9 cellular contexts compared by ENCODE assay signal in the genomic region with DNA sequence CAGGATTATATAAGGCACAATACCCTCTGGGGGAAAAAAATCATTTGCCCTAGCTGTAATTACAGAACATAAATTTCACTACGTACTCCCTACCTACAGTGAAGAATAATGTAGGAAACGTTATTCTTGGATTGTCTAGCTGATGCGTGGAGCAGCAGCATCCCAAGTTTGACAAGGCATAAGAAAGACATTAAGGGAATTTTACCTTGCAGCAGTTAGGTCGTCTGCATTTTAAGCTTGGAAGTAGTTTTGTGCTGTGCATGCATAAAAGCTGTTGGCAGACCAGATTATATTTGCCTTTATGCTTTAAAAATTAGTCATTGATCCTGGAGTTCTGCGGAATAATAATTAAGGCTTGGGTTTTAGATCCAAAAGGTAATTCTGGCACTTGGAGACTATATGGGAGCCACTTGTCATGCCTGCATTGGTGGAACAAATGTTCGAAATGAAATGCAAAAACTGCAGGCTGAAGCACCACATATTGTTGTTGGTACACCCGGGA.
A peak's percentile ranks its signal among the peaks of the same experiment; 100 is the strongest.
DNase-seq lines count a peak whose midpoint lies in the region; TF ChIP-seq lines count a peak whose summit lies in the region.
"Had no signal": no experiment of that assay in that cellular context is flagged by ENCODE, and none has a peak within 500 bp of the region (broad histone marks: within the 10 kb centered on the region; RNA-seq: fewer than 3 reads in every experiment).

No MANE protein-coding gene starts in this region.

- DNase-seq in cardiac fibroblast (ENCODE audit: low read depth in 2 of 2): no peak
- DNase-seq in cortex of kidney (lab: John Stamatoyannopoulos, UW): no peak
- DNase-seq in NCI-H1417 (lab: John Stamatoyannopoulos, UW): no peak
- no peak for DNase-seq in islet precursor cell
- no peak for DNase-seq in SKM-1 (lab: John Stamatoyannopoulos, UW; ENCODE audit: unreplicated experiment)
- DNase-seq: NCI-H187 had no signal

- H3K9me3 ChIP-seq in HUES48 (ENCODE audit: control insufficient read depth, insufficient read depth, low read length) (no peaks in the 10 kb centered on the region; the same call in 1 of the 2 replicates), muscle layer of colon (ENCODE audit: low read length) (no peaks in the 10 kb centered on the region)

- no peaks in the 10 kb centered on the region for H3K27me3 ChIP-seq in ACC112 (ENCODE audit: insufficient read depth, low read length)
- H3K27me3 ChIP-seq in HUES48 (ENCODE audit: control insufficient read depth, insufficient read depth, low read length): no peaks in the 10 kb centered on the region
- H3K27me3 ChIP-seq in muscle layer of colon (ENCODE audit: control insufficient read depth in 1 of 2, insufficient read depth in 2 of 2, low read length in 2 of 2): no peaks in the 10 kb centered on the region

- H3K4me1 ChIP-seq in ACC112 (ENCODE audit: control insufficient read depth, insufficient read depth, low read length, unreplicated experiment) (peaks cover 26% of the 10 kb centered on the region), HUES48 (ENCODE audit: control insufficient read depth, insufficient read depth, low read length) (peaks cover 16% of the 10 kb centered on the region; the same call in 1 of the 2 replicates), muscle layer of colon (ENCODE audit: insufficient read depth, low read length) (peaks cover 43% of the 10 kb centered on the region)

- TF ChIP-seq CTCF in cardiac fibroblast (IDR thresholded peaks at IDR 0.05; ENCODE audit: low read depth, low read length): no peak

- H3K36me3 ChIP-seq in ACC112 (ENCODE audit: insufficient read depth, low read length): peaks cover 62% of the 10 kb centered on the region
- H3K36me3 ChIP-seq in HUES48 (ENCODE audit: control insufficient read depth, insufficient read depth, low read length): peaks cover 69% of the 10 kb centered on the region
- H3K36me3 ChIP-seq in muscle layer of colon (ENCODE audit: insufficient read depth, low read length): peaks cover 63% of the 10 kb centered on the region

- H3K79me2 ChIP-seq in ACC112 (ENCODE audit: control insufficient read depth, insufficient read depth, low read length, unreplicated experiment): peaks cover 67% of the 10 kb centered on the region

- H2AFZ ChIP-seq in ACC112 (ENCODE audit: low read length, unreplicated experiment): no peak overlapping the region

- H3K9ac ChIP-seq in HUES48 (ENCODE audit: low read depth, low read length) (peak overlapping the region; percentile 99), muscle layer of colon (ENCODE audit: low read length) (peak overlapping the region; percentile 97)

- H3K27ac ChIP-seq in ACC112 (ENCODE audit: low read depth, low read length) (peak overlapping the region; percentile 92), HUES48 (ENCODE audit: low read depth, low read length) (peak overlapping the region; percentile 99), muscle layer of colon (ENCODE audit: low read depth, low read length) (no peak overlapping the region)

- peak overlapping the region; percentile 97 for H3K4me3 ChIP-seq in ACC112 (ENCODE audit: low read depth, low read length)
- H3K4me3 ChIP-seq in HUES48 (ENCODE audit: low read depth, low read length): peak overlapping the region; percentile 90
- peak overlapping the region; percentile 69 to 93 for H3K4me3 ChIP-seq in cardiac fibroblast (replicated peaks in 1 of 2; ENCODE audit: low read depth in 2 of 2, low read length in 2 of 2)
- H3K4me3 ChIP-seq in muscle layer of colon (ENCODE audit: low read depth in 1 of 2, low read length in 2 of 2): peak overlapping the region; percentile 99 to 100
